6 cellular contexts compared by ENCODE assay signal in the genomic region with DNA sequence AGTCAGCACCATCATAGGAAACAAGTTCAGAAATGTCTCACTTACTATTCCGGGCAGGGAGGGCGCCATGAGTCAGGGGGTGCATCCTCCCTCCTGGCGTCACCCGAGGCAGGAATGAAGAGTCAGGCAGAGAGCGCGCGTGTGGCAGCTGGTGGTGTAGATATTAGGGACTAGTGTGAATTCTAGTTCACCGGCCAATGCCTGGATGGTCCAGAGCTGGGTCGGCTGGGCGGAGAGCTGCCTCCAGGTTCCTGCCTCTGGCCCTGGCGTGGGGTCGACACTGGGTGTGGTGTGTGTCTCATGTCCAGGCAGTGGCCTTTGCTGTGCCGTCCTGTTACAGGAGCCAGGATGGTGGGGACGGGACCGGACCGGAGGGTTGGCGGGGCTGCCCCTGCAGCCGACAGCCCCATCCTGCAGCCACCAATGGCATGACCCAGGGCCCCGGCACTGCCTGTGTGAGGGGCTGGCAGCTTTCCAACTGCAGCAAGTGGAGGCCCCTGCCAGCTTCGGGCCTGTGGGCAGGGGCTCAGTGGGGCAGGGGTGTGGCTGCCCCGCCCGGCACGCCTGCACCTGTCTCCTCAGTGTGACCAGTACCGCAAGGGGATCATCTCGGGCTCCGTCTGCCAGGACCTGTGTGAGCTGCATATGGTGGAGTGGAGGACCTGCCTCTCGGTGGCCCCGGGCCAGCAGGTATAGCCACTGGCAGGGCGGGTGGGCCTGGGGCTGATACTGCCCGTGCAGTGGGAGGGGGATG. TPM values are rescaled to one million over a fixed set of nuclear protein-coding genes. Genes with fewer than 3 reads are reported as not detected.
DNase-seq lines count a peak whose midpoint lies in the region; ATAC-seq and TF ChIP-seq lines count a peak whose summit lies in the region.

No MANE protein-coding gene starts in this region.

- H2AFZ ChIP-seq in neural progenitor cell (replicated peaks) = no peak overlapping the region

- peaks cover 54% of the 10 kb centered on the region for H3F3A ChIP-seq in neural progenitor cell (ENCODE audit: low read depth)

- no peak overlapping the region for H3K27ac ChIP-seq in neural progenitor cell

- H3K4me3 Mint-ChIP-seq in neural progenitor cell = peak overlapping the region; percentile 70

- H3K9ac ChIP-seq in neural progenitor cell = no peak overlapping the region

- H3K27me3 Mint-ChIP-seq in neural progenitor cell (ENCODE audit: insufficient read depth, low read depth) = peaks cover 11% of the 10 kb centered on the region

- no peak overlapping the region for H3K4me3 ChIP-seq in neural progenitor cell

- peaks cover 12% of the 10 kb centered on the region for H3K4me1 ChIP-seq in neural progenitor cell

- peaks cover 36% of the 10 kb centered on the region for H3K4me1 Mint-ChIP-seq in neural progenitor cell

- peaks cover 21% of the 10 kb centered on the region for H3K79me2 ChIP-seq in neural progenitor cell (ENCODE audit: low read depth)

- no peaks in the 10 kb centered on the region for H3K27me3 ChIP-seq in neural progenitor cell

- no peaks in the 10 kb centered on the region for H3K9me3 ChIP-seq in neural progenitor cell (ENCODE audit: low read depth)

- H3K36me3 Mint-ChIP-seq in neural progenitor cell = peaks cover 19% of the 10 kb centered on the region

- no peak for TF ChIP-seq CTCF in neural progenitor cell (IDR thresholded peaks at IDR 0.05)

- peaks cover 82% of the 10 kb centered on the region for H4K20me1 ChIP-seq in neural progenitor cell (ENCODE audit: low read depth)

- peak; percentile 67 for DNase-seq in DMS53 (lab: John Stamatoyannopoulos, UW)
- no peak for DNase-seq in DMS53 treated with DMSO at 0.1 percent for 48 hours (lab: John Stamatoyannopoulos, UW; ENCODE audit: unreplicated experiment)
- peak; percentile 73 for DNase-seq in astrocyte of the hippocampus (ENCODE audit: low read depth, low spot score)
- DNase-seq in neural progenitor cell (ENCODE audit: low spot score) = no peak
- DNase-seq in NCI-H2196 (lab: John Stamatoyannopoulos, UW; ENCODE audit: unreplicated experiment) = no peak

- no peaks in the 10 kb centered on the region for H3K9me3 Mint-ChIP-seq in neural progenitor cell

- peak overlapping the region; percentile 88 for H3K27ac Mint-ChIP-seq in neural progenitor cell

- ATAC-seq in HG03520 (IDR thresholded peaks at IDR 0.05; ENCODE audit: unreplicated experiment) = no peak

- no peak overlapping the region for H3K4me2 ChIP-seq in neural progenitor cell

- H3K36me3 ChIP-seq in neural progenitor cell = no peaks in the 10 kb centered on the region

RNA-seq across cellular contexts. Expression of gene DIPK1B, which starts 9.1 kb away (rescaled TPM):
- total RNA-seq in neural progenitor cell (ENCODE audit: low replicate concordance) = 11.8 and 52.8 TPM in 2 replicates

RNA-seq across cellular contexts. Expression of gene LCN10, which starts 21.2 kb away (rescaled TPM):
- not detected in 2 replicates for total RNA-seq in neural progenitor cell (ENCODE audit: low replicate concordance)

RNA-seq across cellular contexts. Expression of gene LCN6, which starts 26.8 kb away (rescaled TPM):
- not detected in 2 replicates for total RNA-seq in neural progenitor cell (ENCODE audit: low replicate concordance)

RNA-seq across cellular contexts. Expression of gene AGPAT2, which starts 34.3 kb away (rescaled TPM):
- 2.4 and 3.4 TPM in 2 replicates for total RNA-seq in neural progenitor cell (ENCODE audit: low replicate concordance)

RNA-seq across cellular contexts. Expression of gene LCN8, which starts 36.5 kb away (rescaled TPM):
- not detected in 2 replicates for total RNA-seq in neural progenitor cell (ENCODE audit: low replicate concordance)

Comparison
In these comparisons a context has a peak if more than half of its experiments do, and no peak if none do; other contexts are left out.
1. DNase-seq: peak in DMS53 (single experiment) and astrocyte of the hippocampus (single experiment); none in DMS53 treated with DMSO at 0.1 percent for 48 hours (single experiment), neural progenitor cell (single experiment) and NCI-H2196 (single experiment).